In the genomic region with DNA sequence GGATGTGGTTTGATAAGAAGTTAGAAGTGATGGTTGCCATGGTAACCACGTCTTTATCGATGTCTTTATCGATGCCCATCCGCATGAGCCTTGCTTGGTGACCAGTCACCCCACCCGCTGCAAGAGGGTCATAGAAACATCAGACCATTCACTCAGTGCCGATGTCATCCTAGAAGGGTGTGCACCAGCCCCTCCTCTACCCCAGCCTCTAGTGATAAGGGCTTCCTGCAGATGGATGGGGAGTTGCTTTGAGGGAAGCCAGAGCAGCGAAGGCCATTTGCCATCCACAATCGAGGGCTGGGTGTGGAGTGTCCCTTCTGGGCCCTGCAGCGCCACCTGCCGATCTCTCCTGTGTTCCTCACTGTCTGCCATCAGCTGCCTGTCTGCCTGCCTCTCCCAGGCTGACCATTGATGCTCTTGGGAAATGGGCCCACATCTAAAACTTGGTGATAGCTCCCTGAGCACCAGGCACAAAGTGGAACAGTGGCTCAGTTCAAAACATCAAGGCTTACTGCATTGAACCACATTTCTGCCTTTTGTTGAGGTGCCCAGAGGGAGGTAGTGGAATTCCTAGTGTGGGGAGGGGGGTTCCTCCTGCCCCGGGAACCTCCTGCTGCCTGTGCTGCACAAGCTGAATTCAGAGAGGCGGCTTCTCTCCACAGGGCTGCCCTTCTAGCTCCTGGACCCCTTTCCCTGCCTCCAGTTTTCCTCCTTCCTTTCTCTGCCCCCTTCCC, we compare ENCODE assay signal across 10 cellular contexts. TPM values are rescaled to one million over a fixed set of nuclear protein-coding genes. Genes with fewer than 3 reads are reported as not detected.
A peak's percentile ranks its signal among the peaks of the same experiment; 100 is the strongest.
DNase-seq lines count a peak whose midpoint lies in the region; ATAC-seq and TF ChIP-seq lines count a peak whose summit lies in the region.
"Had no signal": no experiment of that assay in that cellular context is flagged by ENCODE, and none has a peak within 500 bp of the region (broad histone marks: within the 10 kb centered on the region; RNA-seq: fewer than 3 reads in every experiment).

No MANE protein-coding gene starts in this region.

- H3K4me1 ChIP-seq in OCI-LY3 (ENCODE audit: low read length) (no peaks in the 10 kb centered on the region), vagina (no peaks in the 10 kb centered on the region)

- no peak overlapping the region for H3K9ac ChIP-seq in OCI-LY3 (ENCODE audit: low read length)
- H3K9ac ChIP-seq: BLaER1 treated with 17β-estradiol and CSF1 and Interleukin-3, amounts not matched to agents 10 nM and 100 nM had no signal

- peak overlapping the region; percentile 33; the same call in 1 of the 2 replicates for H2AFZ ChIP-seq in OCI-LY3 (ENCODE audit: low read depth, low read length)

- TF ChIP-seq CTCF in HFF-Myc (IDR thresholded peaks at IDR 0.05; ENCODE audit: low read depth, low read length, missing control alignments) = peak; percentile 74
- peak; percentile 72 for TF ChIP-seq CTCF in OCI-LY3 (IDR thresholded peaks at IDR 0.05; ENCODE audit: low read depth, low read length)
- peak; percentile 77 for TF ChIP-seq CTCF in brain microvascular endothelial cell (IDR thresholded peaks at IDR 0.05; ENCODE audit: low read depth, low read length, missing control alignments)
- TF ChIP-seq CTCF in mesothelial cell of epicardium (IDR thresholded peaks at IDR 0.05; ENCODE audit: unreplicated experiment) = peak; percentile 40
- no peak for TF ChIP-seq CTCF in vagina (IDR thresholded peaks at IDR 0.05)

- H4K20me1 ChIP-seq in OCI-LY3 (ENCODE audit: insufficient read depth, low read length) = no peaks in the 10 kb centered on the region
- H4K20me1 ChIP-seq: BLaER1 treated with 17β-estradiol and CSF1 and Interleukin-3, amounts not matched to agents 10 nM and 100 nM had no signal

- in situ Hi-C loops in brain microvascular endothelial cell (cut with HindIII; ENCODE audit: low pct_ligation_motif_present, low sequenced_read_pairs) = no loop called here

- intact Hi-C loops in vagina (cut with DNase I) = no loop called here

- H3K4me3 ChIP-seq in HFF-Myc (replicated peaks; ENCODE audit: low read depth, low read length) (no peak overlapping the region), OCI-LY3 (ENCODE audit: low read length) (no peak overlapping the region), brain microvascular endothelial cell (ENCODE audit: low read depth, low read length) (no peak overlapping the region), vagina (no peak overlapping the region)
- H3K4me3 ChIP-seq: BLaER1 treated with 17β-estradiol and CSF1 and Interleukin-3, amounts not matched to agents 10 nM and 100 nM; skin epidermis had no signal

- H3K27ac ChIP-seq in OCI-LY3 (ENCODE audit: low read length) = no peak overlapping the region
- H3K27ac ChIP-seq in brain microvascular endothelial cell = no peak overlapping the region
- H3K27ac ChIP-seq in vagina = no peak overlapping the region
- H3K27ac ChIP-seq: BLaER1 treated with 17β-estradiol and CSF1 and Interleukin-3, amounts not matched to agents 10 nM and 100 nM; skin epidermis had no signal

- peaks cover 42% of the 10 kb centered on the region for H3K27me3 Mint-ChIP-seq in mesothelial cell of epicardium (ENCODE audit: low read depth)

- no peak for TF ChIP-seq POLR2A in vagina (IDR thresholded peaks at IDR 0.05)

- no peaks in the 10 kb centered on the region for H3K36me3 Mint-ChIP-seq in mesothelial cell of epicardium

- ATAC-seq in GM21786 (IDR thresholded peaks at IDR 0.05; ENCODE audit: unreplicated experiment) = no peak

- H3K9me3 Mint-ChIP-seq in mesothelial cell of epicardium = no peaks in the 10 kb centered on the region

- peaks cover 28% of the 10 kb centered on the region for H3K27me3 ChIP-seq in OCI-LY3 (ENCODE audit: low read depth, low read length)
- no peaks in the 10 kb centered on the region for H3K27me3 ChIP-seq in brain microvascular endothelial cell (replicated peaks)
- H3K27me3 ChIP-seq in vagina = no peaks in the 10 kb centered on the region

- no peaks in the 10 kb centered on the region for H3K79me2 ChIP-seq in OCI-LY3 (ENCODE audit: low read length)

- H3K36me3 ChIP-seq in OCI-LY3 (replicated peaks; ENCODE audit: low read depth, low read length) (no peaks in the 10 kb centered on the region), brain microvascular endothelial cell (replicated peaks) (no peaks in the 10 kb centered on the region), vagina (no peaks in the 10 kb centered on the region)
- H3K36me3 ChIP-seq: BLaER1 treated with 17β-estradiol and CSF1 and Interleukin-3, amounts not matched to agents 10 nM and 100 nM had no signal

- H3K4me1 Mint-ChIP-seq in mesothelial cell of epicardium = no peaks in the 10 kb centered on the region

- peak; percentile 35 to 56 for DNase-seq in NCI-H2081 (lab: John Stamatoyannopoulos, UW)
- DNase-seq in NCI-H2081 treated with DMSO at 0.1 percent for 48 hours (lab: John Stamatoyannopoulos, UW) = no peak
- DNase-seq in HFF-Myc (ENCODE audit: extremely low read depth, low read depth) = no peak
- peak; percentile 24 for DNase-seq in brain microvascular endothelial cell
- peak in 1 of 2 experiments; percentile 61 for DNase-seq in mesothelial cell of epicardium (ENCODE audit: low spot score in 2 of 2, unreplicated experiment in 2 of 2)
- DNase-seq in vagina (ENCODE audit: extremely low spot score in 2 of 2) = no peak

- H3K27ac Mint-ChIP-seq in mesothelial cell of epicardium = no peak overlapping the region

- H3K4me3 Mint-ChIP-seq in mesothelial cell of epicardium = no peak overlapping the region

- H3K4me2 ChIP-seq in OCI-LY3 (ENCODE audit: low read length) = peak overlapping the region; percentile 20; the same call in 1 of the 2 replicates
- H3K4me2 ChIP-seq: BLaER1 treated with 17β-estradiol and CSF1 and Interleukin-3, amounts not matched to agents 10 nM and 100 nM had no signal

- H3K9me3 ChIP-seq in OCI-LY3 (ENCODE audit: insufficient read depth, low read length) (no peaks in the 10 kb centered on the region), vagina (no peaks in the 10 kb centered on the region)
- H3K9me3 ChIP-seq: BLaER1 treated with 17β-estradiol and CSF1 and Interleukin-3, amounts not matched to agents 10 nM and 100 nM had no signal

RNA-seq across cellular contexts. Expression of a gene that starts 8.9 kb away (rescaled TPM):
- 0.22 to 0.51 TPM (median 0.25 TPM) in 3 replicates for total RNA-seq in mesothelial cell of epicardium
- total RNA-seq in vagina = 3.9 TPM

Comparison
In these comparisons a context has a peak if more than half of its experiments do, and no peak if none do; other contexts are left out.
1. DNase-seq: peak in NCI-H2081 (2 of 2) and brain microvascular endothelial cell (single experiment); none in NCI-H2081 treated with DMSO at 0.1 percent for 48 hours (single experiment), HFF-Myc (single experiment) and vagina (0 of 2).
2. CTCF ChIP-seq: peak in HFF-Myc (single experiment), OCI-LY3 (single experiment), brain microvascular endothelial cell (single experiment) and mesothelial cell of epicardium (single experiment); none in vagina (0 of 3).